ENCODE assay signal across 14 cellular contexts in the genomic region with DNA sequence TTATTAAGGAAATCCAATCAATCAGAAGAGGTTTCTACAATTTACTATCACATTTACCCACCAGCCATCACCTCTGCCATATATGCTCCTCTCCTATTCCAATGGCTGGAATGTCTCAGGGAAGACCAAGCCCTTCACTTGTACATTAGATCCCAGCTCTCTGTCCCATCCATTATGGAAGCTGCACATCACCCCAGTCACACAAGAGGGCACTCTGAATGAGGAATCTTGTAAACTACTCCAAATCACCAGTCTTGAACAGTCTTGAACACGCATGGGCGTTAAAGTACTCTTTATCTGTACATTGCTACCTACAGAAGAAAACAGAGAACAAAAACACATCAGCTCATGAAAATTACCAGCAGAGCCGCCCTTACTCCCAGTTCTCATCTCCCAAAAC. TPM values are rescaled to one million over a fixed set of nuclear protein-coding genes. Genes with fewer than 3 reads are reported as not detected.
DNase-seq lines count a peak whose midpoint lies in the region; FAIRE-seq and TF ChIP-seq lines count a peak whose summit lies in the region.
"Had no signal": no experiment of that assay in that cellular context is flagged by ENCODE, and none has a peak within 500 bp of the region (broad histone marks: within the 10 kb centered on the region; RNA-seq: fewer than 3 reads in every experiment).

No MANE protein-coding gene starts in this region.

- H2AFZ ChIP-seq in endothelial cell of umbilical vein (ENCODE audit: low read depth, low read length): no peak overlapping the region

- no peaks in the 10 kb centered on the region for H3K9me1 ChIP-seq in endothelial cell of umbilical vein (replicated peaks; ENCODE audit: control insufficient read depth, extremely low read depth, insufficient read depth, low read length)

- H3K9me3 Mint-ChIP-seq in Calu3 (ENCODE audit: low read depth, unreplicated experiment): peaks cover 4% of the 10 kb centered on the region

- H3K9me3 ChIP-seq in endothelial cell of umbilical vein (replicated peaks; ENCODE audit: control insufficient read depth, insufficient read depth, low read length): no peaks in the 10 kb centered on the region
- no peaks in the 10 kb centered on the region for H3K9me3 ChIP-seq in ascending aorta
- H3K9me3 ChIP-seq: adrenal gland had no signal

- peaks cover 5% of the 10 kb centered on the region for H3K4me1 ChIP-seq in endothelial cell of umbilical vein (ENCODE audit: control insufficient read depth, extremely low read depth, insufficient read depth, low read length)
- no peaks in the 10 kb centered on the region for H3K4me1 ChIP-seq in ascending aorta
- H3K4me1 ChIP-seq: adrenal gland had no signal

- dilution Hi-C loops in endothelial cell of umbilical vein (cut with MboI; ENCODE audit: extremely low pct_ligation_motif_present, low sequenced_read_pairs): no loop called here

- no peak overlapping the region for H3K4me2 ChIP-seq in endothelial cell of umbilical vein (ENCODE audit: insufficient read depth, low read length)

- no peaks in the 10 kb centered on the region for H4K20me1 ChIP-seq in endothelial cell of umbilical vein (replicated peaks; ENCODE audit: control insufficient read depth, extremely low read depth, insufficient read depth, low read length)

- H3K27ac ChIP-seq in endothelial cell of umbilical vein (ENCODE audit: insufficient read depth, low read depth, low read length) (no peak overlapping the region), ascending aorta (no peak overlapping the region)
- H3K27ac ChIP-seq: adrenal gland had no signal

- no peak overlapping the region for H3K27ac Mint-ChIP-seq in Calu3 (ENCODE audit: unreplicated experiment)
- H3K27ac Mint-ChIP-seq: activated CD8-positive, alpha-beta T cell treated with anti-CD3 and anti-CD28 coated beads, Interleukin-2, amount 10 ng/mL, durations not matched to agents 7 days and 5 days; B cell had no signal

- POLR2A ChIA-PET in endothelial cell of umbilical vein (lab: Charles Lee): no interaction called here

- BruUV-seq in endothelial cell of umbilical vein (replicated peaks; lab: Mats Ljungman, UMichigan): no TSS peak
- BruUV-seq in Calu3 (replicated peaks; lab: Mats Ljungman, UMichigan): no TSS peak

- H3K4me1 Mint-ChIP-seq in Calu3 (ENCODE audit: low read depth, unreplicated experiment): no peaks in the 10 kb centered on the region
- H3K4me1 Mint-ChIP-seq: B cell had no signal

- no peak overlapping the region for H3K4me3 ChIP-seq in endothelial cell of umbilical vein (replicated peaks in 1 of 3; ENCODE audit: insufficient read depth in 1 of 3, low read depth in 1 of 3, low read length in 3 of 3)
- H3K4me3 ChIP-seq in retinal pigment epithelial cell (ENCODE audit: low read length): no peak overlapping the region
- H3K4me3 ChIP-seq in ascending aorta: no peak overlapping the region
- H3K4me3 ChIP-seq: adrenal gland had no signal

- no peaks in the 10 kb centered on the region for H3K79me2 ChIP-seq in endothelial cell of umbilical vein (ENCODE audit: control insufficient read depth, insufficient read depth, low read length)

- intact Hi-C loops in endothelial cell of umbilical vein (cut with micrococcal nuclease): no loop called here
- intact Hi-C loops in Calu3 (cut with micrococcal nuclease; ENCODE audit: unreplicated experiment): no loop called here
- intact Hi-C loops in ascending aorta (cut with DNase I): no loop called here

- FAIRE-seq in endothelial cell of umbilical vein (lab: Jason Lieb, UNC) (peak; percentile 4), frontal cortex (lab: Jason Lieb, UNC) (no peak)
- FAIRE-seq: GM12891 had no signal

- H3K27me3 ChIP-seq in endothelial cell of umbilical vein (ENCODE audit: control insufficient read depth in 2 of 2, insufficient read depth in 2 of 2, low read length in 2 of 2) (no peaks in the 10 kb centered on the region), ascending aorta (no peaks in the 10 kb centered on the region)
- H3K27me3 ChIP-seq: adrenal gland had no signal

- TF ChIP-seq CTCF in endothelial cell of umbilical vein (IDR thresholded peaks at IDR 0.05; ENCODE audit: extremely low read depth in 1 of 2, insufficient read depth in 1 of 2, low read depth in 1 of 2, low read length in 2 of 2) (peak in 1 of 2 donors; percentile 15), retinal pigment epithelial cell (conservative IDR thresholded peaks at IDR 0.05; ENCODE audit: low read depth, low read length) (peak; percentile 20), Calu3 (IDR thresholded peaks at IDR 0.05; ENCODE audit: unreplicated experiment) (no peak), ascending aorta (IDR thresholded peaks at IDR 0.05) (no peak)

- CTCF ChIA-PET in endothelial cell of umbilical vein (lab: Charles Lee) (interaction anchor here (0.7 to 1.8 kb wide), 14 partner anchors 8 to 1173 kb away, joined by 3 to 11 read pairs (median 3); partner anchors contain the start of gene RGPD8), Calu3 (lab: Charles Lee) (interaction anchor here (1.0 kb wide), 1 partner anchor 217 kb away, joined by 4 read pairs; the partner anchor contains the start of gene RGPD8)

- no peaks in the 10 kb centered on the region for H3K27me3 Mint-ChIP-seq in Calu3 (ENCODE audit: unreplicated experiment)
- H3K27me3 Mint-ChIP-seq: B cell had no signal

- TF ChIP-seq POLR2A in endothelial cell of umbilical vein (IDR thresholded peaks at IDR 0.05; ENCODE audit: low read depth, low read length): no peak

- no peak overlapping the region for H3K9ac ChIP-seq in endothelial cell of umbilical vein (replicated peaks; ENCODE audit: extremely low read depth, insufficient read depth, low read length)

- H3K36me3 ChIP-seq in endothelial cell of umbilical vein (ENCODE audit: control insufficient read depth in 2 of 2, extremely low read depth in 1 of 2, insufficient read depth in 2 of 2, low read length in 2 of 2) (no peaks in the 10 kb centered on the region), ascending aorta (peaks cover 4 to 9% of the 10 kb centered on the region in 2 donors)

- DNase-seq in NCI-H1417 (lab: John Stamatoyannopoulos, UW) (peak in 2 of 3 experiments; percentile 4 to 39), NCI-H1417 treated with DMSO at 0.1 percent for 48 hours (lab: John Stamatoyannopoulos, UW) (no peak), NCI-H460 (ENCODE audit: extremely low read depth, low read depth) (peak; percentile 12), endothelial cell of umbilical vein (ENCODE audit: low read depth, low spot score) (peak; percentile 30), retinal pigment epithelial cell (ENCODE audit: low read depth) (no peak), frontal cortex (ENCODE audit: low spot score in 2 of 2) (no peak), Calu3 (no peak), ascending aorta (ENCODE audit: low spot score in 2 of 2) (no peak)
- DNase-seq: activated CD8-positive, alpha-beta T cell treated with anti-CD3 and anti-CD28 coated beads, Interleukin-2, amount 10 ng/mL, durations not matched to agents 7 days and 5 days; adrenal gland; NCI-H1694; Right ventricle myocardium superior had no signal

- no peak overlapping the region for H3K4me3 Mint-ChIP-seq in Calu3 (ENCODE audit: low read depth, unreplicated experiment)
- H3K4me3 Mint-ChIP-seq: activated CD8-positive, alpha-beta T cell treated with anti-CD3 and anti-CD28 coated beads, Interleukin-2, amount 10 ng/mL, durations not matched to agents 7 days and 5 days; B cell had no signal

- peaks cover 5% of the 10 kb centered on the region for H3K36me3 Mint-ChIP-seq in Calu3 (ENCODE audit: insufficient read depth, unreplicated experiment)

TF ChIP-seq in endothelial cell of umbilical vein, 7 proteins besides CTCF, POLR2A, EP300 and RAD21:
- TF ChIP-seq MYC (IDR thresholded peaks at IDR 0.05; ENCODE audit: low read depth, low read length): no peak
- no peak for TF ChIP-seq EZH2 (IDR thresholded peaks at IDR 0.05; ENCODE audit: borderline replicate concordance, low read depth, low read length, severe bottlenecking)
- TF ChIP-seq MAX (IDR thresholded peaks at IDR 0.05; ENCODE audit: insufficient read depth, insufficient read length): no peak
- TF ChIP-seq POLR2AphosphoS5 (IDR thresholded peaks at IDR 0.05; ENCODE audit: insufficient read depth, low read depth, low read length): no peak
- TF ChIP-seq JUN (IDR thresholded peaks at IDR 0.05; ENCODE audit: borderline replicate concordance, insufficient read depth, insufficient read length, low read depth): no peak
- TF ChIP-seq GATA2 (IDR thresholded peaks at IDR 0.05; ENCODE audit: insufficient read depth, insufficient read length, low read depth, low read length): no peak
- TF ChIP-seq FOS (IDR thresholded peaks at IDR 0.05; ENCODE audit: borderline replicate concordance, insufficient read depth, low read length): no peak
TF ChIP-seq in endothelial cell of umbilical vein: peak in this region for 0.

RNA-seq across cellular contexts. Expression of gene ZC3H8, which starts 38.7 kb away (rescaled TPM):
- total RNA-seq in NCI-H460 (2014; rRNA removed; shearing (Covaris generic)): 18.3 and 27.0 TPM in 2 replicates
- 15.6 and 40.9 TPM in 2 replicates for polyA plus RNA-seq in NCI-H460 (2014; cell fraction: nucleus; rRNA removed)
- total RNA-seq in endothelial cell of umbilical vein (7.1 and 7.8 TPM in 2 replicates), frontal cortex (19.6 TPM), Calu3 (2022) (10.6 and 14.1 TPM in 2 replicates), ascending aorta (0.11 TPM)
- polyA plus RNA-seq in endothelial cell of umbilical vein: 0.95 and 1.4 TPM in 2 replicates
- 1.8 and 2.5 TPM in 2 replicates for polyA plus RNA-seq in endothelial cell of umbilical vein (2011; cell fraction: cytosol; rRNA removed)
- polyA plus RNA-seq in endothelial cell of umbilical vein (2011; cell fraction: nucleus; rRNA removed): 4.5 and 11.2 TPM in 2 replicates
- polyA plus RNA-seq in endothelial cell of umbilical vein (2012): 7.8 and 9.3 TPM in 2 replicates
- 1.4 and 1.8 TPM in 2 replicates for polyA minus RNA-seq in endothelial cell of umbilical vein
- polyA minus RNA-seq in endothelial cell of umbilical vein (2011; cell fraction: cytosol; rRNA and poly(A)+ RNA removed): 1.8 TPM
- 3.8 and 6.3 TPM in 2 replicates for polyA minus RNA-seq in endothelial cell of umbilical vein (2011; cell fraction: nucleus; rRNA and poly(A)+ RNA removed)

RNA-seq across cellular contexts. Expression of gene ZC3H6, which starts 59.2 kb away (rescaled TPM):
- 6.2 and 8.7 TPM in 2 replicates for total RNA-seq in NCI-H460 (2014; rRNA removed; shearing (Covaris generic))
- 1.2 TPM in 2 replicates for polyA plus RNA-seq in NCI-H460 (2014; cell fraction: nucleus; rRNA removed)
- total RNA-seq in endothelial cell of umbilical vein (2.5 and 3.0 TPM in 2 replicates), frontal cortex (19.6 TPM), Calu3 (2022) (4.4 and 6.6 TPM in 2 replicates), ascending aorta (1.5 TPM)
- 0.43 and 0.46 TPM in 2 replicates for polyA plus RNA-seq in endothelial cell of umbilical vein
- 0.41 and 0.62 TPM in 2 replicates for polyA plus RNA-seq in endothelial cell of umbilical vein (2011; cell fraction: cytosol; rRNA removed)
- polyA plus RNA-seq in endothelial cell of umbilical vein (2011; cell fraction: nucleus; rRNA removed): 1.2 and 1.5 TPM in 2 replicates
- 1.4 and 2.0 TPM in 2 replicates for polyA plus RNA-seq in endothelial cell of umbilical vein (2012)
- 2.2 and 2.5 TPM in 2 replicates for polyA minus RNA-seq in endothelial cell of umbilical vein
- polyA minus RNA-seq in endothelial cell of umbilical vein (2011; cell fraction: cytosol; rRNA and poly(A)+ RNA removed): 0.72 TPM
- polyA minus RNA-seq in endothelial cell of umbilical vein (2011; cell fraction: nucleus; rRNA and poly(A)+ RNA removed): 1.4 and 1.6 TPM in 2 replicates

Comparison
In these comparisons a context has a peak if more than half of its experiments do, and no peak if none do; other contexts are left out.
1. DNase-seq: peak in NCI-H1417 (2 of 3), NCI-H460 (single experiment) and endothelial cell of umbilical vein (single experiment); none in NCI-H1417 treated with DMSO at 0.1 percent for 48 hours (single experiment), retinal pigment epithelial cell (single experiment), frontal cortex (0 of 2), Calu3 (single experiment) and ascending aorta (0 of 2).